8 cellular contexts compared by ENCODE assay signal in the genomic region with DNA sequence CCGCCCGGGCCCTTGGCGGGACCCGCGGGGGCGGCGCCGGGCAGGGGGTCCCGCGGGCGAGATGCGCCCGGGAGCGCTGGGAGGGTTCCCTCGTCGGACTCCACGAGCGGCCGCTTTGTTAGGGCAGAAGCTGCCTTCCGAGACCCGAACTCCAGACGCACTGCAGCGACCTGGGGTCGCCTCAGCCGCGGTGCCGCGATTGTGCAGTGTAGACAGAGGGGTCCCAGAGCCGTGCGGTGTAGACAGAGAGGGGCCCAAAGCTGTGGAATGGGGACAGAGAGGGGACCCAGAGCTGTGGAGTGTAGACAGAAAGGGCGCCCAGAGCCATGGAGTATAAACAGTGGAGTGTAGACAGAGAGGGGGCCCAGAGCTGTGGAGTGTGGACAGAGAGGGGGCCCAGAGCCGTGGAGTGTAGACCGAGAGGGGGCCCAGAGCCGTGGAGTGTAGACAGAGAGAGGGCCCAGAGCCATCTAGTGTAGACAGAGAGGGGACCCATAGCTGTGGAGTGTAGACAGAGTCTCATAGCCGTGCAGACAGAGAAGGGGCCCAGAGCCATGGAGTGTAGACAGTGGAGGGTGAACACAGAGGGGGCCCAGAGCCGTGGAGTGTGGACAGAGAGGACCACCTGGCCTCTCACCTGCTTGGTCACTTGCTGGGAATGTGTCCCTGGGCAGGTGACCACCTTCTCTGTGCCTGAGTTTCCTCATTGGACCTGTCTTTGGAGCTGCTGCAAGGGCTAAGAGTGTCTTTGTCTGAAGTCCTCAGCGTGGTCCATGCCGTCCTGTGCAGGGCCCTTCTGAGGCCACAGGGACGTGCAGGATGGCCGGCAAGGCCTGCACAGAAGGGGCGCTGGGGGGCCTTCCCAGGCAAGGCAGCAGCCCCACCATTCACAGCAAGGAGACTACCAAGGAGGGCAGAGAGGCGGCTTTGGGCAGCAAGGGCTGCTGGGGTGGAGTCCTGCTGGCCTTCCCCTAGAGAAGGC. TPM values are rescaled to one million over a fixed set of nuclear protein-coding genes. Genes with fewer than 3 reads are reported as not detected.
DNase-seq lines count a peak whose midpoint lies in the region.

No MANE protein-coding gene starts in this region.

- H3K27ac Mint-ChIP-seq in activated T-cell treated with anti-CD3 and anti-CD28 coated beads, Interleukin-2, amount 50 U/mL, for 24 hours: no peak overlapping the region

- peak overlapping the region; percentile 66 for H3K27ac ChIP-seq in skeletal muscle tissue (ENCODE audit: low read depth, low read length)

- H3K4me1 ChIP-seq in skeletal muscle tissue (ENCODE audit: control insufficient read depth in 3 of 3, insufficient read depth in 3 of 3, low read length in 3 of 3): peaks cover 31 to 54% (median 36%) of the 10 kb centered on the region in 3 donors

- peak overlapping the region; percentile 68 for H3K4me3 Mint-ChIP-seq in activated T-cell treated with anti-CD3 and anti-CD28 coated beads, Interleukin-2, amount 50 U/mL, for 24 hours

- peaks cover 7% of the 10 kb centered on the region for H3K9me3 Mint-ChIP-seq in activated T-cell treated with anti-CD3 and anti-CD28 coated beads, Interleukin-2, amount 50 U/mL, for 24 hours

- H3K36me3 Mint-ChIP-seq in activated T-cell treated with anti-CD3 and anti-CD28 coated beads, Interleukin-2, amount 50 U/mL, for 24 hours (ENCODE audit: low read depth): no peaks in the 10 kb centered on the region

- H3K27me3 ChIP-seq in skeletal muscle tissue (ENCODE audit: control insufficient read depth in 3 of 3, insufficient read depth in 3 of 3, low read length in 3 of 3): peaks cover 0 to 3% (median 0%) of the 10 kb centered on the region in 3 donors

- peak overlapping the region; percentile 85 to 93 (median 86) for H3K9ac ChIP-seq in skeletal muscle tissue (ENCODE audit: low read depth in 1 of 3, low read length in 3 of 3)

- peak overlapping the region; percentile 73 to 86 (median 75) for H3K4me3 ChIP-seq in skeletal muscle tissue (ENCODE audit: low read length in 3 of 3)

- H3K27me3 Mint-ChIP-seq in activated T-cell treated with anti-CD3 and anti-CD28 coated beads, Interleukin-2, amount 50 U/mL, for 24 hours: peaks cover 15% of the 10 kb centered on the region

- no peaks in the 10 kb centered on the region for H3K36me3 ChIP-seq in skeletal muscle tissue (ENCODE audit: control insufficient read depth in 3 of 3, insufficient read depth in 3 of 3, low read length in 3 of 3)

- DNase-seq in NCI-H1417 (lab: John Stamatoyannopoulos, UW) (peak; percentile 21 to 59 (median 58)), NCI-H1417 treated with DMSO at 0.1 percent for 48 hours (lab: John Stamatoyannopoulos, UW) (no peak), hepatic stellate cell (ENCODE audit: low spot score) (peak; percentile 33), SKM-1 treated with dmso at 0.1 percent for 144 hours (lab: John Stamatoyannopoulos, UW; ENCODE audit: unreplicated experiment) (no peak), NCI-H1092 treated with DMSO at 0.1 percent for 48 hours (lab: John Stamatoyannopoulos, UW) (no peak), COLO668 (lab: John Stamatoyannopoulos, UW; ENCODE audit: unreplicated experiment) (no peak)
- DNase-seq in activated T-cell treated with anti-CD3 and anti-CD28 coated beads, Interleukin-2, amount 50 U/mL, for 24 hours: peak; percentile 61

- no peaks in the 10 kb centered on the region for H3K9me3 ChIP-seq in skeletal muscle tissue (ENCODE audit: control insufficient read depth in 3 of 3, low read length in 3 of 3)

- peaks cover 12% of the 10 kb centered on the region for H3K4me1 Mint-ChIP-seq in activated T-cell treated with anti-CD3 and anti-CD28 coated beads, Interleukin-2, amount 50 U/mL, for 24 hours (ENCODE audit: low read depth)

RNA-seq across cellular contexts. Expression of a gene that starts 0.9 kb away (rescaled TPM):
- total RNA-seq in skeletal muscle tissue: 28.2 TPM

RNA-seq across cellular contexts. Expression of a gene that starts 44.7 kb away (rescaled TPM):
- total RNA-seq in skeletal muscle tissue: 1.0 TPM

Comparison
In these comparisons a context has a peak if more than half of its experiments do, and no peak if none do; other contexts are left out.
1. DNase-seq: peak in NCI-H1417 (3 of 3), activated T-cell treated with anti-CD3 and anti-CD28 coated beads, Interleukin-2, amount 50 U/mL, for 24 hours (single experiment) and hepatic stellate cell (single experiment); none in NCI-H1417 treated with DMSO at 0.1 percent for 48 hours (single experiment), SKM-1 treated with dmso at 0.1 percent for 144 hours (single experiment), NCI-H1092 treated with DMSO at 0.1 percent for 48 hours (single experiment) and COLO668 (single experiment).